ENCODE assay signal across 8 cellular contexts in genomic region chr17:40317880-40318834, GRCh38. TPM values are rescaled to one million over a fixed set of nuclear protein-coding genes. Genes with fewer than 3 reads are reported as not detected.
A peak's percentile ranks its signal among the peaks of the same experiment; 100 is the strongest.
DNase-seq lines count a peak whose midpoint lies in the region; ATAC-seq and TF ChIP-seq lines count a peak whose summit lies in the region.

No MANE protein-coding gene starts in this region.

- peaks cover 0 to 4% (median 0%) of the 10 kb centered on the region in 3 donors for H3K36me3 Mint-ChIP-seq in immature natural killer cell

- H4K20me1 ChIP-seq in smooth muscle cell (ENCODE audit: low read depth), result peaks cover 48% of the 10 kb centered on the region

- peak; percentile 33 for ATAC-seq in GM18858 (IDR thresholded peaks at IDR 0.05; ENCODE audit: unreplicated experiment)
- ATAC-seq in HG03095 (IDR thresholded peaks at IDR 0.05; ENCODE audit: unreplicated experiment), result peak; percentile 56

- H3K9ac ChIP-seq in smooth muscle cell (ENCODE audit: low read depth), result peak overlapping the region; percentile 98

- H3K4me3 ChIP-seq in WERI-Rb-1 (ENCODE audit: low read depth, low read length), result peak overlapping the region; percentile 85
- H3K4me3 ChIP-seq in breast epithelium, result peak overlapping the region; percentile 86 to 96 (median 91)
- H3K4me3 ChIP-seq in smooth muscle cell, result peak overlapping the region; percentile 91

- no peak for TF ChIP-seq CTCF in WERI-Rb-1 (IDR thresholded peaks at IDR 0.05; ENCODE audit: low read depth, low read length)
- peak in 2 of 3 donors; percentile 8 to 9 for TF ChIP-seq CTCF in breast epithelium (IDR thresholded peaks at IDR 0.05)
- peak; percentile 7 for TF ChIP-seq CTCF in smooth muscle cell (IDR thresholded peaks at IDR 0.05; ENCODE audit: borderline replicate concordance, insufficient read depth, poor library complexity, severe bottlenecking)

- peaks cover 0 to 4% (median 2%) of the 10 kb centered on the region in 6 donors for H3K9me3 Mint-ChIP-seq in immature natural killer cell

- peak overlapping the region; percentile 91 to 95 (median 93) for H3K4me3 Mint-ChIP-seq in immature natural killer cell

- peak overlapping the region; percentile 99 for H3K4me2 ChIP-seq in smooth muscle cell

- H3K27me3 Mint-ChIP-seq in immature natural killer cell (ENCODE audit: low read depth in 3 of 3), result peaks cover 32 to 41% (median 34%) of the 10 kb centered on the region in 3 donors

- H3F3A ChIP-seq in smooth muscle cell (ENCODE audit: low read depth), result peaks cover 13% of the 10 kb centered on the region

- H3K36me3 ChIP-seq in WERI-Rb-1 (no peaks in the 10 kb centered on the region), breast epithelium (no peaks in the 10 kb centered on the region), smooth muscle cell (ENCODE audit: low read depth) (no peaks in the 10 kb centered on the region)

- H3K79me2 ChIP-seq in smooth muscle cell (ENCODE audit: low read depth), result peaks cover 47% of the 10 kb centered on the region

- H3K27ac ChIP-seq in WERI-Rb-1 (peak overlapping the region; percentile 85), breast epithelium (peak overlapping the region; percentile 94 to 97), smooth muscle cell (ENCODE audit: low read depth) (peak overlapping the region; percentile 93)

- under 1% methylated on average over 65 of the region's 70 CpGs for WGBS in smooth muscle cell (ENCODE audit: low lambda C conversion rate)

- H3K27ac Mint-ChIP-seq in immature natural killer cell, result peak overlapping the region; percentile 92 to 100 (median 100)

- H3K27me3 ChIP-seq in WERI-Rb-1 (ENCODE audit: insufficient read depth, low read depth, severe bottlenecking) (no peaks in the 10 kb centered on the region), breast epithelium (no peaks in the 10 kb centered on the region), smooth muscle cell (ENCODE audit: low read depth) (no peaks in the 10 kb centered on the region)

- DNase-seq in A172 (ENCODE audit: low spot score) (peak; percentile 95), NCI-H2171 treated with DMSO at 0.1 percent for 48 hours (lab: John Stamatoyannopoulos, UW) (peak; percentile 94), WERI-Rb-1 (peak; percentile 99), breast epithelium (ENCODE audit: low spot score in 2 of 2) (peak; percentile 95 to 98), immature natural killer cell (peak; percentile 89 to 91 (median 90)), smooth muscle cell (lab: John Stamatoyannopoulos, UW; ENCODE audit: unreplicated experiment) (peak; percentile 67)

- no peaks in the 10 kb centered on the region for H3K9me3 ChIP-seq in WERI-Rb-1 (ENCODE audit: severe bottlenecking)
- H3K9me3 ChIP-seq in breast epithelium, result no peaks in the 10 kb centered on the region
- H3K9me3 ChIP-seq in smooth muscle cell (replicated peaks; ENCODE audit: low read depth), result no peaks in the 10 kb centered on the region

- intact Hi-C loops in breast epithelium (cut with DNase I; ENCODE audit: low total_unique reads), result no loop called here

- H3K4me1 Mint-ChIP-seq in immature natural killer cell, result peaks cover 82 to 94% of the 10 kb centered on the region in 2 donors

- H3K4me1 ChIP-seq in breast epithelium (peaks cover 31 to 61% of the 10 kb centered on the region in 2 donors), smooth muscle cell (ENCODE audit: low read depth) (peaks cover 48% of the 10 kb centered on the region)

- TF ChIP-seq POLR2A in breast epithelium (IDR thresholded peaks at IDR 0.05), result peak; percentile 67

- H2AFZ ChIP-seq in smooth muscle cell (ENCODE audit: low read depth), result peak overlapping the region; percentile 59

RNA-seq across cellular contexts. Expression of gene RARA, which starts 9.2 kb away (rescaled TPM):
- 13.7 and 33.2 TPM in 2 replicates for total RNA-seq in A172 (2014; rRNA removed; shearing (Covaris generic))
- total RNA-seq in breast epithelium, result 10 to 100 TPM; 14.2 to 31.2 (median 25.2) TPM
- 10 to 100 TPM in 1 of 3 donors, 1 to 10 TPM in 2; 4.6 to 12.1 (median 4.6) TPM for polyA plus RNA-seq in immature natural killer cell
- total RNA-seq in smooth muscle cell, result 13.6 and 22.5 TPM in 2 replicates
- 21.6 and 22.1 TPM in 2 replicates for polyA plus RNA-seq in smooth muscle cell

RNA-seq across cellular contexts. Expression of gene CDC6, which starts 30.5 kb away (rescaled TPM):
- 85.1 and 87.9 TPM in 2 replicates for total RNA-seq in A172 (2014; rRNA removed; shearing (Covaris generic))
- total RNA-seq in breast epithelium (under 1 TPM; 0.29 to 0.98 (median 0.80) TPM), smooth muscle cell (10.4 and 15.1 TPM in 2 replicates)
- polyA plus RNA-seq in immature natural killer cell (1 to 10 TPM in 2 of 3 donors, under 1 TPM in 1; 0.81 to 1.8 (median 1.5) TPM), smooth muscle cell (5.2 and 5.5 TPM in 2 replicates)

RNA-seq across cellular contexts. Expression of gene GJD3, which starts 46.4 kb away (rescaled TPM):
- not detected in 2 replicates for total RNA-seq in A172 (2014; rRNA removed; shearing (Covaris generic))
- total RNA-seq in breast epithelium (not detected), smooth muscle cell (not detected in 2 replicates)
- polyA plus RNA-seq in immature natural killer cell (under 1 TPM in 2 of 3 donors, not detected in 1; 0.40 to 0.68 TPM), smooth muscle cell (0.27 and 0.30 TPM in 2 replicates)

Comparison
In these comparisons a context has a peak if more than half of its experiments do, and no peak if none do; other contexts are left out.
1. Peak in every context shown above with its lines: DNase-seq, ATAC-seq, H3K4me3 ChIP-seq and H3K27ac ChIP-seq.